8 cellular contexts compared by ENCODE assay signal in the genomic region with DNA sequence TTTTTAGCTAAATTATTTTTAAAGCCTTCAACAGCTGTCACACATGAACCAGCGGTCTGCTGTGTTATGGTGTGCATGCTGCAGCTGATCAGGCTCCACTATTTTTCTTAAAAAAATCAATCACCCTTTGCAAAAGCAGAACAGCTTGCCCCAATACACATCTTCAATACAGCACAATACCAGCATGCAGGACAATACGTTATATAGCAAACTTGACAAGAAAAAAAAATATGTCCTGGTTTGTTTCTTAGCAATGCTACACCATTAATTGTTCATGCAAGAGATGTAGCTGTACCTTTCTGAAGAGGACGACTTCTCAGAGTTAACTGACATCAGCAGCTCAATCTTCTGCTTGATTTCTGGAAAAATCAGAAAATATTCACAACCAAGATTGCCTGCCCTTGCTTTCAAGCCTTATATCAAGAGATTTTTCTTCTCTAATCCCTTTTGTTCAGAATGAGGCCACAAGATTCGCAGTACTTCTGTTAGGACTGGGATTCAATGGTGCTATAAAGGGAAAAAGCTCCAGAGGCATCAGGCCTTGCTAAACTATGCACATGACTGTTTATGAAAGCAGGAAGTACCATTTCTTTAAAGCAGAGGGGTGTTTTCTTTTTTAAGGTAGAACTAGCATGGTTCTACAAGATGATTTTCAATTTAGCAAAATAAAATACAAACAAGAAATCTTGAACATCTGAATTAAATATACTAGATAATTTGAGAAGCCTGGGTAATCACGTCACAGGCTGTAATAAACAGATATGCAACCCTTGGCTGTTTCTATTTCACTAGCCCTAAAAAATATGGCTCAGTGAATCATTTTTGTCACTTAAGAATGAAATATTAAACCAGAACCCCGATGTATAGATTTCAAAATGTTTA.
DNase-seq lines count a peak whose midpoint lies in the region; ATAC-seq and TF ChIP-seq lines count a peak whose summit lies in the region.

No MANE protein-coding gene starts in this region.

- H3K14ac ChIP-seq in mesenchymal stem cell (ENCODE audit: low read length in 2 of 2): no peak overlapping the region

- H3K4me2 ChIP-seq in mesenchymal stem cell (ENCODE audit: low read length, poor library complexity, severe bottlenecking): peak overlapping the region; percentile 36

- H3K9ac ChIP-seq in HUES48 (ENCODE audit: low read depth, low read length) (no peak overlapping the region), mesenchymal stem cell (ENCODE audit: low read length) (peak overlapping the region; percentile 94)

- H3K27me3 ChIP-seq in HUES48 (ENCODE audit: control insufficient read depth, insufficient read depth, low read length): no peaks in the 10 kb centered on the region
- H3K27me3 ChIP-seq in RWPE2 (ENCODE audit: insufficient read depth, poor library complexity, severe bottlenecking): no peaks in the 10 kb centered on the region
- no peaks in the 10 kb centered on the region for H3K27me3 ChIP-seq in mesenchymal stem cell (ENCODE audit: control insufficient read depth in 1 of 2, insufficient read depth in 1 of 2, low read length in 2 of 2)
- H3K27me3 ChIP-seq in tibial nerve: no peaks in the 10 kb centered on the region

- peaks cover 18% of the 10 kb centered on the region for H3K4me1 ChIP-seq in HUES48 (ENCODE audit: control insufficient read depth, insufficient read depth, low read length)
- H3K4me1 ChIP-seq in RWPE2 (ENCODE audit: insufficient read depth, poor library complexity, severe bottlenecking): peaks cover 36% of the 10 kb centered on the region
- peaks cover 2% of the 10 kb centered on the region for H3K4me1 ChIP-seq in mesenchymal stem cell (ENCODE audit: control insufficient read depth, insufficient read depth, low read depth, low read length)
- peaks cover 0 to 39% (median 16%) of the 10 kb centered on the region in 4 donors for H3K4me1 ChIP-seq in tibial nerve

- no peak overlapping the region for H3K18ac ChIP-seq in mesenchymal stem cell (ENCODE audit: low read depth in 1 of 2, low read length in 2 of 2)

- WGBS in mesenchymal stem cell: 52% methylated on average over 4 of the region's 6 CpGs
- 0 to 1% methylated on average over 6 of the region's 6 CpGs for WGBS in tibial nerve, 2 donors

- no peak overlapping the region for H2BK15ac ChIP-seq in mesenchymal stem cell (ENCODE audit: low read depth, poor library complexity, severe bottlenecking)

- peaks cover 8% of the 10 kb centered on the region for H3K79me1 ChIP-seq in mesenchymal stem cell (replicated peaks; ENCODE audit: low read length, poor library complexity, severe bottlenecking)

- H3K4ac ChIP-seq in mesenchymal stem cell (ENCODE audit: low read depth in 1 of 2, low read length in 2 of 2): peak overlapping the region in 1 of 2 experiments; percentile 15

- peak; percentile 34 to 77 for TF ChIP-seq POLR2A in tibial nerve (IDR thresholded peaks at IDR 0.05)

- no peak overlapping the region for H2AK5ac ChIP-seq in mesenchymal stem cell (ENCODE audit: low read length, severe bottlenecking)

- no peak overlapping the region for H4K91ac ChIP-seq in mesenchymal stem cell (ENCODE audit: low read length)

- H2BK5ac ChIP-seq in mesenchymal stem cell (ENCODE audit: low read depth, low read length, poor library complexity, severe bottlenecking): no peak overlapping the region

- H3K4me3 ChIP-seq in HUES48 (ENCODE audit: low read depth, low read length): no peak overlapping the region; the same call in 1 of the 2 replicates
- peak overlapping the region; percentile 28 for H3K4me3 ChIP-seq in RWPE2 (ENCODE audit: severe bottlenecking)
- H3K4me3 ChIP-seq in mesenchymal stem cell (ENCODE audit: insufficient read depth in 1 of 2, low read depth in 1 of 2, low read length in 2 of 2): peak overlapping the region in 1 of 2 experiments; percentile 83
- H3K4me3 ChIP-seq in tibial nerve: peak overlapping the region; percentile 25 to 53 (median 38)

- TF ChIP-seq CTCF in RWPE2 (IDR thresholded peaks at IDR 0.05; ENCODE audit: poor library complexity, severe bottlenecking) (no peak), tibial nerve (IDR thresholded peaks at IDR 0.05) (peak in 2 of 5 experiments; percentile 13 to 23)

- peak; percentile 49 for ATAC-seq in GM19467 (IDR thresholded peaks at IDR 0.05; ENCODE audit: unreplicated experiment)
- ATAC-seq in RWPE2 (ENCODE audit: low read depth): peak; percentile 68

- no peak overlapping the region for H4K8ac ChIP-seq in mesenchymal stem cell (ENCODE audit: low read length)

- H3K9me3 ChIP-seq in HUES48 (ENCODE audit: control insufficient read depth, insufficient read depth, low read length) (no peaks in the 10 kb centered on the region), RWPE2 (ENCODE audit: severe bottlenecking) (no peaks in the 10 kb centered on the region), mesenchymal stem cell (ENCODE audit: control insufficient read depth, low read length) (no peaks in the 10 kb centered on the region), tibial nerve (no peaks in the 10 kb centered on the region)

- H2BK120ac ChIP-seq in mesenchymal stem cell (ENCODE audit: low read depth, low read length): no peak overlapping the region

- no peak overlapping the region for H2AFZ ChIP-seq in mesenchymal stem cell (ENCODE audit: low read depth, low read length)

- H3K23ac ChIP-seq in mesenchymal stem cell (ENCODE audit: low read length in 2 of 2): no peak overlapping the region

- H3K27ac ChIP-seq in HUES48 (ENCODE audit: low read depth, low read length) (peak overlapping the region; percentile 11), RWPE2 (ENCODE audit: poor library complexity, severe bottlenecking) (peak overlapping the region; percentile 91), mesenchymal stem cell (ENCODE audit: low read length, poor library complexity, severe bottlenecking) (peak overlapping the region; percentile 73), tibial nerve (peak overlapping the region; percentile 64 to 92 (median 82))

- H3K36me3 ChIP-seq in HUES48 (ENCODE audit: control insufficient read depth, insufficient read depth, low read length) (no peaks in the 10 kb centered on the region), RWPE2 (ENCODE audit: low read depth) (no peaks in the 10 kb centered on the region), mesenchymal stem cell (ENCODE audit: control insufficient read depth in 1 of 2, insufficient read depth in 2 of 2, low read depth in 1 of 2, low read length in 2 of 2) (no peaks in the 10 kb centered on the region), tibial nerve (no peaks in the 10 kb centered on the region)

- no peak overlapping the region for H2BK12ac ChIP-seq in mesenchymal stem cell (ENCODE audit: low read length in 2 of 2)

- DNase-seq in DMS79 treated with DMSO at 0.1 percent for 48 hours (lab: John Stamatoyannopoulos, UW): peak; percentile 88
- no peak for DNase-seq in RWPE2 (ENCODE audit: low spot score)
- peak; percentile 50 to 56 for DNase-seq in dermis microvascular lymphatic vessel endothelial cell (ENCODE audit: low read depth in 2 of 2)
- peak; percentile 79 for DNase-seq in mesenchymal stem cell
- peak in 1 of 2 donors; percentile 42 for DNase-seq in tibial nerve (ENCODE audit: low spot score in 2 of 2)
- no peak for DNase-seq in stimulated activated CD4-positive, alpha-beta T cell treated with anti-CD3 and anti-CD28 coated beads, Interleukin-2, amount 100 ng/mL, for 48 hours

- TF ChIP-seq EP300 in tibial nerve (IDR thresholded peaks at IDR 0.05): peak; percentile 62 to 95

Comparison
In these comparisons a context has a peak if more than half of its experiments do, and no peak if none do; other contexts are left out.
1. DNase-seq: peak in DMS79 treated with DMSO at 0.1 percent for 48 hours (single experiment), dermis microvascular lymphatic vessel endothelial cell (2 of 2) and mesenchymal stem cell (single experiment); none in RWPE2 (single experiment) and stimulated activated CD4-positive, alpha-beta T cell treated with anti-CD3 and anti-CD28 coated beads, Interleukin-2, amount 100 ng/mL, for 48 hours (0 of 2).
2. H3K27ac ChIP-seq: peak in every context shown above with its lines; median percentile 91 in RWPE2; 82 in tibial nerve; 73 in mesenchymal stem cell; 11 in HUES48.